2 cellular contexts compared by ENCODE assay signal in the genomic region with DNA sequence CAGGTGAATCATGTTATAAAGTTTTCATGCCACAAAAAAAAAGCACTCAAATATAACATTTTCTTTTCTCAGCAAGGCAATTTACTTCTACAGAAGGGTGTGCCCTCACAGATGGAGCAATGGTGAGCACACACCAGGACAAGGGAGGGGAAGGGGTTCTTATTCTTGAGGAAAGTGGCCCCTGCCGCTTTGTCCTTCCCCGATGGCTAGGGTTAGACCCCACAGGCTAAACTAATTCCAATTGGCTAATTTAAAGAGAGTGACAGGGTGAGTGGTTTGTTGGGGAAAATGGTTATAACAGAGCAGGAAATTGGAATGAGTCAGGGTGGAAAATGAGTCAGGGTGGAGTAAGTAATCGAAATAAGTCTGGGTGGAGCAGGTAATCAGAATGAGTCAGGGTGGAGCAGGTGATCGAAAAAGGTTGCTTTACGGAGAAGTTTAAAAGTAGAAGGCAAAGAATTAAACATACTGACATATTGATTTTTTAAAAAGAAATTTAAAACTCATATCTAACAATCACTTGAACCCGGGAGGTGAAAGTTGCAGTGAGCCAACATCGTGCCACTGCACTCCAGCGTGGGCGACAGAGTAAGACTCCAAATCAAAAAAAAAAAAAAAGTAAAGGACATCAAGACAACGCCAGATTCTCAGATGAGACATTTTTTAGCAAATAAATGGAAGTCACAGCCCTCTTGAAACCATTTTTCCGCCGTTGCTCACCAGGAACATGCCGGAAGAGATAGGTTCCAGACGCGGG.
TF ChIP-seq lines count a peak whose summit lies in the region.

No MANE protein-coding gene starts in this region.

TF ChIP-seq in GM23338, 12 proteins besides CTCF, POLR2A, EP300 and RAD21:
- TF ChIP-seq ZNF114 (CRISPR knock-in tag; IDR thresholded peaks at IDR 0.05) (no peak), CREB1 (CRISPR knock-in tag; IDR thresholded peaks at IDR 0.05; ENCODE audit: low read depth) (no peak)

TF ChIP-seq in GM12878, 131 proteins besides CTCF, POLR2A, EP300 and RAD21:
- TF ChIP-seq CBX5 (IDR thresholded peaks at IDR 0.05; ENCODE audit: low read depth) (peak; percentile 99), MLLT1 (IDR thresholded peaks at IDR 0.05) (peak; percentile 27; the same call in 1 of the 2 replicates), EED (IDR thresholded peaks at IDR 0.05; ENCODE audit: low read depth) (no peak), KLF5 (IDR thresholded peaks at IDR 0.05; ENCODE audit: partially characterized antibody) (peak; percentile 97), MTA2 (IDR thresholded peaks at IDR 0.05; ENCODE audit: low read depth) (no peak)
- TF ChIP-seq, protein P1, sequence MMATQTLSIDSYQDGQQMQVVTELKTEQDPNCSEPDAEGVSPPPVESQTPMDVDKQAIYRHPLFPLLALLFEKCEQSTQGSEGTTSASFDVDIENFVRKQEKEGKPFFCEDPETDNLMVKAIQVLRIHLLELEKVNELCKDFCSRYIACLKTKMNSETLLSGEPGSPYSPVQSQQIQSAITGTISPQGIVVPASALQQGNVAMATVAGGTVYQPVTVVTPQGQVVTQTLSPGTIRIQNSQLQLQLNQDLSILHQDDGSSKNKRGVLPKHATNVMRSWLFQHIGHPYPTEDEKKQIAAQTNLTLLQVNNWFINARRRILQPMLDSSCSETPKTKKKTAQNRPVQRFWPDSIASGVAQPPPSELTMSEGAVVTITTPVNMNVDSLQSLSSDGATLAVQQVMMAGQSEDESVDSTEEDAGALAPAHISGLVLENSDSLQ (IDR thresholded peaks at IDR 0.05), result peak; percentile 66
